ENCODE assay signal across 1 cellular context in the genomic region with DNA sequence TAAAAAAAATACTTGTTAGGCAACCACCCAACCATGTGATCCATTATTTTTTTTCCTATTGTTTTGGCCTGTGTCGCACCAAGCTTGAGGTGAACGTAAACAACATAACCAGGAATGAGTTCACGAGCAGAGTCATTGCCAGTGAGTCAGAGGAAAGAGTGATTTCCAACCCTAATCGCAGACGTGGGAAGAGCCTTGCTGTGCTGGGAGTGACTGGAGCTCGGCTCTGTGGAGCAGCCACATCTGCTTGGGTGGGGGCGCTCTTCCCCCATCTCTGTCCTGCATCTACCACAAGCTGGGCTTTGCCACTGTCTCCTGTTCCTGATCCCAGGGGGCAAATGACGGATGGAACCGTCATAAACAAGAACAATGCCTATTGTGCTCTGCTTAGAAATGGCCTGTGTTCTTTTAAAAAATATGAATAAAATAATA.
A peak's percentile ranks its signal among the peaks of the same experiment; 100 is the strongest.
TF ChIP-seq lines count a peak whose summit lies in the region.

No MANE protein-coding gene starts in this region.

TF ChIP-seq in endothelial cell of umbilical vein, 7 proteins besides CTCF, POLR2A, EP300 and RAD21:
- TF ChIP-seq JUN (IDR thresholded peaks at IDR 0.05; ENCODE audit: borderline replicate concordance, insufficient read depth, insufficient read length, low read depth): peak; percentile 60
- TF ChIP-seq, protein P1, sequence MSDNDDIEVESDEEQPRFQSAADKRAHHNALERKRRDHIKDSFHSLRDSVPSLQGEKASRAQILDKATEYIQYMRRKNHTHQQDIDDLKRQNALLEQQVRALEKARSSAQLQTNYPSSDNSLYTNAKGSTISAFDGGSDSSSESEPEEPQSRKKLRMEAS (IDR thresholded peaks at IDR 0.05; ENCODE audit: insufficient read depth, insufficient read length): no peak
